ENCODE assay signal across 19 cellular contexts in the genomic region with DNA sequence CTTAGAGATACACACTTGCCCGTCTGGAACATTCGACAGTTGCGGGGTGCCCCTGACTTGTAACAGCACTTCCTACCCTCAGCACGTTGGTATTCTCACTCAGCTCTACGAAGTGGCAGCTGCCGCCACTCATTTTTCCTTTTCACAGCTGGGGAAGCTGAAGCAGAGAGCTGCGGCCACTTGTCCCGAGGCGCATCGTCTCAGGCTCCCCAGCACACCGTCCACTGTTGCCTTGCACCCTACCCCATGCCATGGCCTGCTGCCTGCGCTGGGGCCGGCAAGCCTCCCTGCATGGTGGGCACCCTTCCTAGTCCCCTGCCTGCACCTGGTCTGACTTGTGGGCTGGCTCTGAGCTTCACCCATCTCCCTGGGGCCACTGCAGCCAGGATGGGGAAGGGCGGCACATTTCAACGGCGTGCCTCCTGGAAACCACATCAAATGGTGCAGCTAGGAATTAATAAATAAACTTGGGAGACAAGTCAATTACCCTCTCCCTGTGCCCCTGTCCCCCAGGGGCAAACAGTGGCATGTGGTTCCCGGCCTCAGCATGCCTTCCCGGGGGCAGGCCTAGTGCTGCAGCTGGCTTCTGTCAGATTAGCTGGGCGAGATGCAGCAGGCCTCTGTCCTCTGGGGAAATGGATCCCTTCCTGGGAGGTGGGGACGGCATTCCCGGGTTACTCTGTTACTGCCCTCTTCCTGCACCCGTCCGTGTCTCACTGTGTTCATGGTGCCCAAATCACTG.
DNase-seq lines count a peak whose midpoint lies in the region; ATAC-seq and TF ChIP-seq lines count a peak whose summit lies in the region.
"Had no signal": no experiment of that assay in that cellular context is flagged by ENCODE, and none has a peak within 500 bp of the region (broad histone marks: within the 10 kb centered on the region; RNA-seq: fewer than 3 reads in every experiment).

No MANE protein-coding gene starts in this region.

- H3K27ac Mint-ChIP-seq in CD14-positive monocyte, result peak overlapping the region in 1 of 7 donors; percentile 5
- H3K27ac Mint-ChIP-seq: IgD-negative memory B cell had no signal

- peaks cover 0 to 4% (median 0%) of the 10 kb centered on the region in 7 donors for H3K9me3 Mint-ChIP-seq in CD14-positive monocyte
- H3K9me3 Mint-ChIP-seq: H9, IgD-negative memory B cell had no signal

- H3K4me1 ChIP-seq in esophagus squamous epithelium, result peaks cover 26 to 80% (median 45%) of the 10 kb centered on the region in 3 donors
- no peaks in the 10 kb centered on the region for H3K4me1 ChIP-seq in prostate gland (replicated peaks)

- no peaks in the 10 kb centered on the region for H3K36me3 Mint-ChIP-seq in CD14-positive monocyte

- TF ChIP-seq POLR2A in esophagus squamous epithelium (IDR thresholded peaks at IDR 0.05) (peak in 1 of 4 donors; percentile 13), prostate gland (IDR thresholded peaks at IDR 0.05) (no peak)

- TF ChIP-seq CTCF in CD14-positive monocyte (IDR thresholded peaks at IDR 0.05) (no peak), esophagus squamous epithelium (IDR thresholded peaks at IDR 0.05) (no peak), prostate gland (IDR thresholded peaks at IDR 0.05) (no peak), GM13976 (IDR thresholded peaks at IDR 0.05; ENCODE audit: borderline replicate concordance, control extremely low read depth, extremely low read depth, insufficient read depth, missing control alignments) (no peak)

- DNase-seq in CD14-positive monocyte (ENCODE audit: low spot score) (peak; percentile 33), NCI-H2171 treated with DMSO at 0.1 percent for 48 hours (lab: John Stamatoyannopoulos, UW) (peak; percentile 84), esophagus squamous epithelium (lab: John Stamatoyannopoulos, UW) (no peak), prostate gland (ENCODE audit: low spot score) (peak; percentile 67), Right ventricle myocardium inferior (ENCODE audit: missing footprints) (no peak), GM13976 (ENCODE audit: low spot score) (no peak)
- DNase-seq: activated CD4-positive, alpha-beta T cell treated with anti-CD3 and anti-CD28 coated beads for 4 hours; cerebellar nuclear complex; effector CD8-positive, alpha-beta T cell; H9; NCI-H2081 treated with DMSO at 0.1 percent for 48 hours; NCI-H748 treated with DMSO at 0.1 percent for 48 hours; PC-3; stimulated activated CD4-positive, alpha-beta T cell treated with anti-CD3 and anti-CD28 coated beads, Interleukin-15, amount 100 ng/mL, for 24 hours; stimulated activated naive CD4-positive, alpha-beta T cell had no signal

- in situ Hi-C loops in GM13976 (cut with MboI; ENCODE audit: low sequenced_read_pairs, unreplicated experiment), result no loop called here

- intact Hi-C loops in CD14-positive monocyte (cut with micrococcal nuclease) (loop anchor here in 1 of 2 donors (10.0 kb wide), 1 partner anchor 688 kb away; no protein-coding TSS in a partner anchor), esophagus squamous epithelium (cut with DNase I) (loop anchor here (5.0 kb wide), 1 partner anchor 70 kb away; no protein-coding TSS in a partner anchor), prostate gland (cut with DNase I) (loop anchor here (1.0 to 10.0 kb wide), 2 partner anchors 28 to 368 kb away; partner anchors contain the start of gene ZFP36L2), Right ventricle myocardium inferior (cut with DNase I) (loop anchor here (10.0 kb wide), 2 partner anchors 248 to 628 kb away; no protein-coding TSS in a partner anchor)

- ATAC-seq in Right ventricle myocardium inferior (no peak), HG03342 (IDR thresholded peaks at IDR 0.05; ENCODE audit: unreplicated experiment) (no peak), GM21529 (IDR thresholded peaks at IDR 0.05; ENCODE audit: unreplicated experiment) (no peak)
- ATAC-seq: PC-3 had no signal

- no peak overlapping the region for H3K4me3 ChIP-seq in esophagus squamous epithelium
- no peak overlapping the region for H3K4me3 ChIP-seq in prostate gland

- H3K9me3 ChIP-seq in esophagus squamous epithelium (no peaks in the 10 kb centered on the region), prostate gland (no peaks in the 10 kb centered on the region)

- 30 to 32% methylated on average over 6 to 12 of the region's 23 CpGs for WGBS in esophagus squamous epithelium, 2 donors
- WGBS in prostate gland, result 56% methylated on average over 23 of the region's 23 CpGs

- no peaks in the 10 kb centered on the region for H3K36me3 ChIP-seq in esophagus squamous epithelium
- no peaks in the 10 kb centered on the region for H3K36me3 ChIP-seq in prostate gland

- peaks cover 8% of the 10 kb centered on the region for H3K4me1 Mint-ChIP-seq in CD14-positive monocyte
- H3K4me1 Mint-ChIP-seq: IgD-negative memory B cell had no signal

- H3K27ac ChIP-seq in esophagus squamous epithelium, result peak overlapping the region; percentile 60 to 90 (median 86)
- H3K27ac ChIP-seq in prostate gland, result peak overlapping the region; percentile 4 to 7

- H3K4me3 Mint-ChIP-seq in CD14-positive monocyte, result no peak overlapping the region
- H3K4me3 Mint-ChIP-seq: H9, IgD-negative memory B cell, neural crest cell had no signal

- peaks cover 1 to 5% (median 3%) of the 10 kb centered on the region in 3 donors for H3K27me3 Mint-ChIP-seq in CD14-positive monocyte (ENCODE audit: low read depth in 3 of 3)
- H3K27me3 Mint-ChIP-seq: IgD-negative memory B cell had no signal

- H3K27me3 ChIP-seq in esophagus squamous epithelium (no peaks in the 10 kb centered on the region), prostate gland (replicated peaks; ENCODE audit: insufficient read depth) (no peaks in the 10 kb centered on the region)

Comparison
In these comparisons a context has a peak if more than half of its experiments do, and no peak if none do; other contexts are left out.
1. DNase-seq: peak in CD14-positive monocyte (single experiment), NCI-H2171 treated with DMSO at 0.1 percent for 48 hours (single experiment) and prostate gland (single experiment); none in esophagus squamous epithelium (single experiment), Right ventricle myocardium inferior (single experiment) and GM13976 (single experiment).